In the genomic region with DNA sequence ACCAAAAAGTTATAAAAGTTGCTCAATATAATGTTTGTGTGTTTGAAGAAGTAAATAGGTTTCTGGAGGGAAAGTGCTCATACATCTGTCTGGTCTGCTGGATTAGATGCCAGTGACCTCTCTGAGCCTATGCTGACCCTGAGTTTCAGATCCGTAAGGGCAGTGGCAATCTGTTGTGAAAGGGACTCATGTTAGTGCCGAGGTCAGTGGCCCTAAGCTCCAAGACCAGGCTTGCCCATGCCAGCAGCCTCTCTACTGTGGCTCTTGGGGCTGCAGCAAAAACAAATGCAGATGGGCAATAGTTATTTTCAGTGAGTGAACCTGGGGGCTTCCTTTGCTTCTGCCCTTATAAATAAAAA, we compare ENCODE assay signal across 16 cellular contexts. TPM values are rescaled to one million over a fixed set of nuclear protein-coding genes. Genes with fewer than 3 reads are reported as not detected.
"Had no signal": no experiment of that assay in that cellular context is flagged by ENCODE, and none has a peak within 500 bp of the region (broad histone marks: within the 10 kb centered on the region; RNA-seq: fewer than 3 reads in every experiment).

No MANE protein-coding gene starts in this region.

- H3K4me1 ChIP-seq: ascending aorta, esophagus muscularis mucosa, vagina had no signal

- H3K27ac ChIP-seq: ascending aorta, esophagus muscularis mucosa, vagina had no signal

- DNase-seq: activated CD4-positive, alpha-beta T cell treated with anti-CD3 and anti-CD28 coated beads, Interleukin-2, amount 50 U/mL, for 48 hours; activated gamma-delta T cell; effector CD4-positive, alpha-beta T cell had no signal

- H3K27me3 ChIP-seq: ascending aorta, esophagus muscularis mucosa, tibial nerve, vagina had no signal

- H3K4me3 Mint-ChIP-seq: activated naive CD4-positive, alpha-beta T cell treated with anti-CD3 and anti-CD28 coated beads, Interleukin-2, amount 50 U/mL, for 24 hours; neural crest cell; stimulated activated naive CD8-positive, alpha-beta T cell treated with anti-CD3 and anti-CD28 coated beads, Interleukin-15, Interleukin-2, amounts not matched to agents 100 ng/mL and 50 ng/mL, for 24 hours had no signal

- H3K27ac Mint-ChIP-seq: naive B cell; stimulated activated naive CD8-positive, alpha-beta T cell treated with anti-CD3 and anti-CD28 coated beads, Interleukin-15, Interleukin-2, amounts not matched to agents 100 ng/mL and 50 ng/mL, for 24 hours had no signal

- H3K9me3 Mint-ChIP-seq: activated naive CD4-positive, alpha-beta T cell treated with anti-CD3 and anti-CD28 coated beads, Interleukin-2, amount 50 U/mL, for 24 hours; neural crest cell; stimulated activated naive CD8-positive, alpha-beta T cell treated with anti-CD3 and anti-CD28 coated beads, Interleukin-15, Interleukin-2, amounts not matched to agents 100 ng/mL and 50 ng/mL, for 24 hours had no signal

- H3K36me3 ChIP-seq: ascending aorta, esophagus muscularis mucosa, tibial nerve, vagina had no signal

- H3K4me3 ChIP-seq: ascending aorta, coronary artery, esophagus muscularis mucosa, lung, tibial nerve, vagina had no signal

- H3K4me1 Mint-ChIP-seq: activated naive CD4-positive, alpha-beta T cell treated with anti-CD3 and anti-CD28 coated beads, Interleukin-2, amount 50 U/mL, for 24 hours; neural crest cell had no signal

- H3K9me3 ChIP-seq: ascending aorta, esophagus muscularis mucosa, vagina had no signal

- H3K36me3 Mint-ChIP-seq: activated naive CD4-positive, alpha-beta T cell treated with anti-CD3 and anti-CD28 coated beads, Interleukin-2, amount 50 U/mL, for 24 hours had no signal

RNA-seq across cellular contexts. Expression of gene MS4A4E, which starts 9.2 kb away (rescaled TPM):
- total RNA-seq: glomerular endothelial cell; osteoblast; T-helper 2 cell treated with Interferon-gamma antibody and Interleukin-4, amounts not matched to agents 100 ng/mL and 5 ng/mL, for 36 hours had no signal

RNA-seq across cellular contexts. Expression of gene MS4A4A, which starts 28.3 kb away (rescaled TPM):
- total RNA-seq: glomerular endothelial cell; neural crest cell; T-helper 2 cell treated with Interferon-gamma antibody and Interleukin-4, amounts not matched to agents 100 ng/mL and 5 ng/mL, for 36 hours had no signal
